9 cellular contexts compared by ENCODE assay signal in genomic region chr19:8333771-8334457, GRCh38. TPM values are rescaled to one million over a fixed set of nuclear protein-coding genes. Genes with fewer than 3 reads are reported as not detected.
DNase-seq lines count a peak whose midpoint lies in the region; TF ChIP-seq lines count a peak whose summit lies in the region.
"Had no signal": no experiment of that assay in that cellular context is flagged by ENCODE, and none has a peak within 500 bp of the region (broad histone marks: within the 10 kb centered on the region; RNA-seq: fewer than 3 reads in every experiment).

No MANE protein-coding gene starts in this region.

- H3K4me2 ChIP-seq in mesendoderm (ENCODE audit: low read length): peak overlapping the region; percentile 27

- no peak overlapping the region for H2BK120ac ChIP-seq in mesendoderm (ENCODE audit: low read depth, low read length)

- no CpG with 5 or more reads among the region's 47 CpGs for WGBS in mesendoderm (ENCODE audit: extremely low coverage, insufficient coverage, low lambda C conversion rate)

- H3K27me3 ChIP-seq in mesendoderm (ENCODE audit: insufficient read depth, low read length, poor library complexity): peaks cover 18% of the 10 kb centered on the region

- H3K79me2 ChIP-seq in mesendoderm (ENCODE audit: control insufficient read depth, insufficient read depth, low read length): no peaks in the 10 kb centered on the region

- H3K36me3 Mint-ChIP-seq in brain: no peaks in the 10 kb centered on the region
- peaks cover 3% of the 10 kb centered on the region for H3K36me3 Mint-ChIP-seq in activated naive CD4-positive, alpha-beta T cell treated with anti-CD3 and anti-CD28 coated beads, Interleukin-2, amount 10 ng/mL, durations not matched to agents 7 days and 5 days

- no peak overlapping the region for H3K27ac Mint-ChIP-seq in brain
- no peak overlapping the region for H3K27ac Mint-ChIP-seq in activated naive CD4-positive, alpha-beta T cell treated with anti-CD3 and anti-CD28 coated beads, Interleukin-2, amount 10 ng/mL, durations not matched to agents 7 days and 5 days
- H3K27ac Mint-ChIP-seq: stimulated activated naive CD8-positive, alpha-beta T cell treated with anti-CD3 and anti-CD28 coated beads, Interleukin-15, amount 100 ng/mL, for 72 hours had no signal

- H4K8ac ChIP-seq in mesendoderm (ENCODE audit: low read depth, low read length): no peak overlapping the region

- peak overlapping the region; percentile 66 for H3K23ac ChIP-seq in mesendoderm (ENCODE audit: low read length)

- DNase-seq in DMS79 (lab: John Stamatoyannopoulos, UW) (peak; percentile 28), mesendoderm (no peak), GM19238 (ENCODE audit: insufficient read length, low spot score) (no peak), hippocampal formation (lab: John Stamatoyannopoulos, UW) (no peak)
- DNase-seq in activated naive CD4-positive, alpha-beta T cell treated with anti-CD3 and anti-CD28 coated beads, Interleukin-2, amount 10 ng/mL, durations not matched to agents 7 days and 5 days: no peak
- DNase-seq: EL had no signal

- no peak overlapping the region for H2BK15ac ChIP-seq in mesendoderm (replicated peaks; ENCODE audit: low read depth)

- H3K27me3 Mint-ChIP-seq in brain: peaks cover 75% of the 10 kb centered on the region
- H3K27me3 Mint-ChIP-seq in activated naive CD4-positive, alpha-beta T cell treated with anti-CD3 and anti-CD28 coated beads, Interleukin-2, amount 10 ng/mL, durations not matched to agents 7 days and 5 days: peaks cover 83% of the 10 kb centered on the region

- H3K4me3 ChIP-seq in HEK293 (ENCODE audit: low read depth, low read length) (peak overlapping the region; percentile 6), mesendoderm (ENCODE audit: low read length) (no peak overlapping the region)

- no peak overlapping the region for H3K18ac ChIP-seq in mesendoderm (ENCODE audit: low read length)

- H3K4me3 Mint-ChIP-seq in brain: peak overlapping the region; percentile 61 to 82 (median 81)
- H3K4me3 Mint-ChIP-seq in activated naive CD4-positive, alpha-beta T cell treated with anti-CD3 and anti-CD28 coated beads, Interleukin-2, amount 10 ng/mL, durations not matched to agents 7 days and 5 days: no peak overlapping the region

- no peaks in the 10 kb centered on the region for H3K36me3 ChIP-seq in HEK293 (ENCODE audit: control insufficient read depth in 2 of 2, insufficient read depth in 1 of 2, low read length in 2 of 2)
- H3K36me3 ChIP-seq in mesendoderm (ENCODE audit: control insufficient read depth, insufficient read depth, low read length): no peaks in the 10 kb centered on the region

- TF ChIP-seq CTCF in HEK293 (tag by site-specific recombination; IDR thresholded peaks at IDR 0.05) (no peak), brain (conservative IDR thresholded peaks at IDR 0.05) (no peak)

- H4K5ac ChIP-seq in mesendoderm (ENCODE audit: low read length): no peak overlapping the region

- H2BK5ac ChIP-seq in mesendoderm (ENCODE audit: low read length): no peak overlapping the region

- H3K9me3 ChIP-seq in HEK293 (ENCODE audit: control insufficient read depth, insufficient read depth, low read depth, low read length): no peaks in the 10 kb centered on the region

- no peaks in the 10 kb centered on the region; the same call in 1 of the 2 replicates for H3K4me1 ChIP-seq in HEK293 (ENCODE audit: control insufficient read depth, insufficient read depth, low read length)
- no peaks in the 10 kb centered on the region for H3K4me1 ChIP-seq in mesendoderm (ENCODE audit: control insufficient read depth, low read depth, low read length)

- H3K4me1 Mint-ChIP-seq in brain: no peaks in the 10 kb centered on the region
- H3K4me1 Mint-ChIP-seq in activated naive CD4-positive, alpha-beta T cell treated with anti-CD3 and anti-CD28 coated beads, Interleukin-2, amount 10 ng/mL, durations not matched to agents 7 days and 5 days: peaks cover 4% of the 10 kb centered on the region

- POLR2A ChIA-PET in HEK293 (lab: Yijun Ruan, JAX): interaction anchor here (0.6 to 2.9 kb wide), 4 partner anchors 10 to 683 kb away, joined by 3 to 22 read pairs (median 7); partner anchors contain the start of genes NDUFA7 and RPS28

- CTCF ChIA-PET in HEK293 (lab: Yijun Ruan, JAX): interaction anchor here (0.6 to 1.2 kb wide), 3 partner anchors 10 to 245 kb away, joined by 3 to 5 read pairs (median 3); no protein-coding TSS in a partner anchor
- CTCF ChIA-PET in activated naive CD4-positive, alpha-beta T cell treated with anti-CD3 and anti-CD28 coated beads, Interleukin-2, amount 10 ng/mL, durations not matched to agents 7 days and 5 days (lab: Charles Lee): interaction anchor here (1.2 to 1.4 kb wide), 2 partner anchors 14 to 23 kb away, joined by 3 to 4 read pairs; no protein-coding TSS in a partner anchor

- no peak overlapping the region for H3K4ac ChIP-seq in mesendoderm (ENCODE audit: low read depth, low read length)

- no peak overlapping the region for H3K27ac ChIP-seq in HEK293 (ENCODE audit: extremely low read depth, low read depth, low read length)
- H3K27ac ChIP-seq in mesendoderm (ENCODE audit: low read depth, low read length): no peak overlapping the region

- no peak overlapping the region for H3K9ac ChIP-seq in mesendoderm (ENCODE audit: low read length)

- peaks cover 0 to 4% (median 0%) of the 10 kb centered on the region in 5 experiments for H3K9me3 Mint-ChIP-seq in brain
- no peaks in the 10 kb centered on the region for H3K9me3 Mint-ChIP-seq in activated naive CD4-positive, alpha-beta T cell treated with anti-CD3 and anti-CD28 coated beads, Interleukin-2, amount 10 ng/mL, durations not matched to agents 7 days and 5 days
- H3K9me3 Mint-ChIP-seq: stimulated activated naive CD8-positive, alpha-beta T cell treated with anti-CD3 and anti-CD28 coated beads, Interleukin-15, amount 100 ng/mL, for 72 hours had no signal

- H3K56ac ChIP-seq in mesendoderm (ENCODE audit: low read length): peak overlapping the region; percentile 7

- no peak overlapping the region for H2AK5ac ChIP-seq in mesendoderm (ENCODE audit: low read length)

- no peaks in the 10 kb centered on the region for H3K79me1 ChIP-seq in mesendoderm (ENCODE audit: low read length)

TF ChIP-seq in HEK293, 187 proteins besides CTCF, POLR2A, EP300 and RAD21:
- no peak for TF ChIP-seq ZNF501 (tag by site-specific recombination; IDR thresholded peaks at IDR 0.05)
- no peak for TF ChIP-seq KLF7 (tag by site-specific recombination; IDR thresholded peaks at IDR 0.05; ENCODE audit: borderline replicate concordance)
- TF ChIP-seq KLF9 (tag by site-specific recombination; IDR thresholded peaks at IDR 0.05; ENCODE audit: low read depth): peak; percentile 36
- peak; percentile 24; the same call in 1 of the 2 replicates for TF ChIP-seq ZNF335 (tag by site-specific recombination; conservative IDR thresholded peaks at IDR 0.05)

RNA-seq across cellular contexts. Expression of gene KANK3, which starts 9.1 kb away (rescaled TPM):
- 3.2 TPM for polyA plus RNA-seq in brain (ENCODE audit: insufficient read depth, low read depth, low replicate concordance)
- polyA plus RNA-seq in mesendoderm (2013, experiment 1 of 2): 0.41 TPM
- polyA plus RNA-seq in mesendoderm (2013, experiment 2 of 2): 0.50 TPM

RNA-seq across cellular contexts. Expression of gene RPS28, which starts 12.6 kb away (rescaled TPM):
- 2,519 TPM for polyA plus RNA-seq in brain (ENCODE audit: insufficient read depth, low read depth, low replicate concordance)
- polyA plus RNA-seq in mesendoderm (2013, experiment 1 of 2): 1,804 TPM
- 1,761 TPM for polyA plus RNA-seq in mesendoderm (2013, experiment 2 of 2)

RNA-seq across cellular contexts. Expression of gene NDUFA7, which starts 12.7 kb away (rescaled TPM):
- polyA plus RNA-seq in brain (ENCODE audit: insufficient read depth, low read depth, low replicate concordance): 370 TPM
- 140 TPM for polyA plus RNA-seq in mesendoderm (2013, experiment 1 of 2)
- polyA plus RNA-seq in mesendoderm (2013, experiment 2 of 2): 141 TPM

RNA-seq across cellular contexts. Expression of gene CD320, which starts 25.8 kb away (rescaled TPM):
- 131 TPM for polyA plus RNA-seq in brain (ENCODE audit: insufficient read depth, low read depth, low replicate concordance)
- polyA plus RNA-seq in mesendoderm (2013, experiment 1 of 2): 44.9 TPM
- 45.2 TPM for polyA plus RNA-seq in mesendoderm (2013, experiment 2 of 2)

RNA-seq across cellular contexts. Expression of gene ANGPTL4, which starts 30.0 kb away (rescaled TPM):
- polyA plus RNA-seq in brain (ENCODE audit: insufficient read depth, low read depth, low replicate concordance): 23.4 TPM
- 0.22 TPM for polyA plus RNA-seq in mesendoderm (2013, experiment 1 of 2)
- 0.18 TPM for polyA plus RNA-seq in mesendoderm (2013, experiment 2 of 2)
